1 cellular context compared by ENCODE assay signal in the genomic region with DNA sequence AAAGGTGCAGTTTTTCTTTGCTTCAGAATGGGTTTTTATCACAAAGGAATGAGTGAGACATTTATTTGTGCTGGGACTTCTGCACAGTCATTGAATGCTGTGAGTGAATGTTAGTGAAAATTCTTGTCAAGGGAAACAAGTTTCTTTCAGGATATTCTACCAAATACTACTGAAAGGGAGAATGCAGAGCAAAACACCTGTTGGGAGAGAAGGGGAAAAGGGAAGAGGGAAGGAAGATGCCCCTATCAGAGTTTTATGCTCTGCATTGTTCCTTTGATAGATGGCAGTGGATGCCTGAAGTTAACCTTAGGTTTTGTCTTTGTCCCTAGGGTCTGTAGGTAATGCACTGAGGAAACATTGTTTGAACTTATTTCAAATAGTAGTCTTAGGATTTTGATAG.
TF ChIP-seq lines count a peak whose summit lies in the region.

No MANE protein-coding gene starts in this region.

TF ChIP-seq in GM23338, 12 proteins besides CTCF, POLR2A, EP300 and RAD21 (continued from another document):
- TF ChIP-seq POLR2AphosphoS5 (IDR thresholded peaks at IDR 0.05; ENCODE audit: low read depth) (no peak), JUNB (IDR thresholded peaks at IDR 0.05; ENCODE audit: unreplicated experiment) (no peak)
- TF ChIP-seq, protein P1, sequence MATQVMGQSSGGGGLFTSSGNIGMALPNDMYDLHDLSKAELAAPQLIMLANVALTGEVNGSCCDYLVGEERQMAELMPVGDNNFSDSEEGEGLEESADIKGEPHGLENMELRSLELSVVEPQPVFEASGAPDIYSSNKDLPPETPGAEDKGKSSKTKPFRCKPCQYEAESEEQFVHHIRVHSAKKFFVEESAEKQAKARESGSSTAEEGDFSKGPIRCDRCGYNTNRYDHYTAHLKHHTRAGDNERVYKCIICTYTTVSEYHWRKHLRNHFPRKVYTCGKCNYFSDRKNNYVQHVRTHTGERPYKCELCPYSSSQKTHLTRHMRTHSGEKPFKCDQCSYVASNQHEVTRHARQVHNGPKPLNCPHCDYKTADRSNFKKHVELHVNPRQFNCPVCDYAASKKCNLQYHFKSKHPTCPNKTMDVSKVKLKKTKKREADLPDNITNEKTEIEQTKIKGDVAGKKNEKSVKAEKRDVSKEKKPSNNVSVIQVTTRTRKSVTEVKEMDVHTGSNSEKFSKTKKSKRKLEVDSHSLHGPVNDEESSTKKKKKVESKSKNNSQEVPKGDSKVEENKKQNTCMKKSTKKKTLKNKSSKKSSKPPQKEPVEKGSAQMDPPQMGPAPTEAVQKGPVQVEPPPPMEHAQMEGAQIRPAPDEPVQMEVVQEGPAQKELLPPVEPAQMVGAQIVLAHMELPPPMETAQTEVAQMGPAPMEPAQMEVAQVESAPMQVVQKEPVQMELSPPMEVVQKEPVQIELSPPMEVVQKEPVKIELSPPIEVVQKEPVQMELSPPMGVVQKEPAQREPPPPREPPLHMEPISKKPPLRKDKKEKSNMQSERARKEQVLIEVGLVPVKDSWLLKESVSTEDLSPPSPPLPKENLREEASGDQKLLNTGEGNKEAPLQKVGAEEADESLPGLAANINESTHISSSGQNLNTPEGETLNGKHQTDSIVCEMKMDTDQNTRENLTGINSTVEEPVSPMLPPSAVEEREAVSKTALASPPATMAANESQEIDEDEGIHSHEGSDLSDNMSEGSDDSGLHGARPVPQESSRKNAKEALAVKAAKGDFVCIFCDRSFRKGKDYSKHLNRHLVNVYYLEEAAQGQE (IDR thresholded peaks at IDR 0.05; ENCODE audit: unreplicated experiment), result no peak
- TF ChIP-seq, protein P2, sequence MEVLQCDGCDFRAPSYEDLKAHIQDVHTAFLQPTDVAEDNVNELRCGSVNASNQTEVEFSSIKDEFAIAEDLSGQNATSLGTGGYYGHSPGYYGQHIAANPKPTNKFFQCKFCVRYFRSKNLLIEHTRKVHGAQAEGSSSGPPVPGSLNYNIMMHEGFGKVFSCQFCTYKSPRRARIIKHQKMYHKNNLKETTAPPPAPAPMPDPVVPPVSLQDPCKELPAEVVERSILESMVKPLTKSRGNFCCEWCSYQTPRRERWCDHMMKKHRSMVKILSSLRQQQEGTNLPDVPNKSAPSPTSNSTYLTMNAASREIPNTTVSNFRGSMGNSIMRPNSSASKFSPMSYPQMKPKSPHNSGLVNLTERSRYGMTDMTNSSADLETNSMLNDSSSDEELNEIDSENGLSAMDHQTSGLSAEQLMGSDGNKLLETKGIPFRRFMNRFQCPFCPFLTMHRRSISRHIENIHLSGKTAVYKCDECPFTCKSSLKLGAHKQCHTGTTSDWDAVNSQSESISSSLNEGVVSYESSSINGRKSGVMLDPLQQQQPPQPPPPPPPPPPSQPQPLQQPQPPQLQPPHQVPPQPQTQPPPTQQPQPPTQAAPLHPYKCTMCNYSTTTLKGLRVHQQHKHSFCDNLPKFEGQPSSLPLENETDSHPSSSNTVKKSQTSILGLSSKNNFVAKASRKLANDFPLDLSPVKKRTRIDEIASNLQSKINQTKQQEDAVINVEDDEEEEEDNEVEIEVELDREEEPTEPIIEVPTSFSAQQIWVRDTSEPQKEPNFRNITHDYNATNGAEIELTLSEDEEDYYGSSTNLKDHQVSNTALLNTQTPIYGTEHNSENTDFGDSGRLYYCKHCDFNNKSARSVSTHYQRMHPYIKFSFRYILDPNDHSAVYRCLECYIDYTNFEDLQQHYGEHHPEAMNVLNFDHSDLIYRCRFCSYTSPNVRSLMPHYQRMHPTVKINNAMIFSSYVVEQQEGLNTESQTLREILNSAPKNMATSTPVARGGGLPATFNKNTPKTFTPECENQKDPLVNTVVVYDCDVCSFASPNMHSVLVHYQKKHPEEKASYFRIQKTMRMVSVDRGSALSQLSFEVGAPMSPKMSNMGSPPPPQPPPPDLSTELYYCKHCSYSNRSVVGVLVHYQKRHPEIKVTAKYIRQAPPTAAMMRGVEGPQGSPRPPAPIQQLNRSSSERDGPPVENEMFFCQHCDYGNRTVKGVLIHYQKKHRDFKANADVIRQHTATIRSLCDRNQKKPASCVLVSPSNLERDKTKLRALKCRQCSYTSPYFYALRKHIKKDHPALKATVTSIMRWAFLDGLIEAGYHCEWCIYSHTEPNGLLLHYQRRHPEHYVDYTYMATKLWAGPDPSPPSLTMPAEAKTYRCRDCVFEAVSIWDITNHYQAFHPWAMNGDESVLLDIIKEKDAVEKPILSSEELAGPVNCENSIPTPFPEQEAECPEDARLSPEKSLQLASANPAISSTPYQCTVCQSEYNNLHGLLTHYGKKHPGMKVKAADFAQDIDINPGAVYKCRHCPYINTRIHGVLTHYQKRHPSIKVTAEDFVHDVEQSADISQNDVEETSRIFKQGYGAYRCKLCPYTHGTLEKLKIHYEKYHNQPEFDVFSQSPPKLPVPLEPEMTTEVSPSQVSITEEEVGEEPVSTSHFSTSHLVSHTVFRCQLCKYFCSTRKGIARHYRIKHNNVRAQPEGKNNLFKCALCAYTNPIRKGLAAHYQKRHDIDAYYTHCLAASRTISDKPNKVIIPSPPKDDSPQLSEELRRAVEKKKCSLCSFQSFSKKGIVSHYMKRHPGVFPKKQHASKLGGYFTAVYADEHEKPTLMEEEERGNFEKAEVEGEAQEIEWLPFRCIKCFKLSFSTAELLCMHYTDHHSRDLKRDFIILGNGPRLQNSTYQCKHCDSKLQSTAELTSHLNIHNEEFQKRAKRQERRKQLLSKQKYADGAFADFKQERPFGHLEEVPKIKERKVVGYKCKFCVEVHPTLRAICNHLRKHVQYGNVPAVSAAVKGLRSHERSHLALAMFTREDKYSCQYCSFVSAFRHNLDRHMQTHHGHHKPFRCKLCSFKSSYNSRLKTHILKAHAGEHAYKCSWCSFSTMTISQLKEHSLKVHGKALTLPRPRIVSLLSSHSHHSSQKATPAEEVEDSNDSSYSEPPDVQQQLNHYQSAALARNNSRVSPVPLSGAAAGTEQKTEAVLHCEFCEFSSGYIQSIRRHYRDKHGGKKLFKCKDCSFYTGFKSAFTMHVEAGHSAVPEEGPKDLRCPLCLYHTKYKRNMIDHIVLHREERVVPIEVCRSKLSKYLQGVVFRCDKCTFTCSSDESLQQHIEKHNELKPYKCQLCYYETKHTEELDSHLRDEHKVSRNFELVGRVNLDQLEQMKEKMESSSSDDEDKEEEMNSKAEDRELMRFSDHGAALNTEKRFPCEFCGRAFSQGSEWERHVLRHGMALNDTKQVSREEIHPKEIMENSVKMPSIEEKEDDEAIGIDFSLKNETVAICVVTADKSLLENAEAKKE (CRISPR knock-in tag; IDR thresholded peaks at IDR 0.05), result no peak
TF ChIP-seq in GM23338: peak in this region for 0.
